1 cellular context compared by ENCODE assay signal in genomic region chr20:12775041-12775440, GRCh38.
TF ChIP-seq lines count a peak whose summit lies in the region.

No MANE protein-coding gene starts in this region.

TF ChIP-seq in neural cell, 6 proteins besides CTCF, POLR2A, EP300 and RAD21 (continued from another document):
- TF ChIP-seq, protein P1, sequence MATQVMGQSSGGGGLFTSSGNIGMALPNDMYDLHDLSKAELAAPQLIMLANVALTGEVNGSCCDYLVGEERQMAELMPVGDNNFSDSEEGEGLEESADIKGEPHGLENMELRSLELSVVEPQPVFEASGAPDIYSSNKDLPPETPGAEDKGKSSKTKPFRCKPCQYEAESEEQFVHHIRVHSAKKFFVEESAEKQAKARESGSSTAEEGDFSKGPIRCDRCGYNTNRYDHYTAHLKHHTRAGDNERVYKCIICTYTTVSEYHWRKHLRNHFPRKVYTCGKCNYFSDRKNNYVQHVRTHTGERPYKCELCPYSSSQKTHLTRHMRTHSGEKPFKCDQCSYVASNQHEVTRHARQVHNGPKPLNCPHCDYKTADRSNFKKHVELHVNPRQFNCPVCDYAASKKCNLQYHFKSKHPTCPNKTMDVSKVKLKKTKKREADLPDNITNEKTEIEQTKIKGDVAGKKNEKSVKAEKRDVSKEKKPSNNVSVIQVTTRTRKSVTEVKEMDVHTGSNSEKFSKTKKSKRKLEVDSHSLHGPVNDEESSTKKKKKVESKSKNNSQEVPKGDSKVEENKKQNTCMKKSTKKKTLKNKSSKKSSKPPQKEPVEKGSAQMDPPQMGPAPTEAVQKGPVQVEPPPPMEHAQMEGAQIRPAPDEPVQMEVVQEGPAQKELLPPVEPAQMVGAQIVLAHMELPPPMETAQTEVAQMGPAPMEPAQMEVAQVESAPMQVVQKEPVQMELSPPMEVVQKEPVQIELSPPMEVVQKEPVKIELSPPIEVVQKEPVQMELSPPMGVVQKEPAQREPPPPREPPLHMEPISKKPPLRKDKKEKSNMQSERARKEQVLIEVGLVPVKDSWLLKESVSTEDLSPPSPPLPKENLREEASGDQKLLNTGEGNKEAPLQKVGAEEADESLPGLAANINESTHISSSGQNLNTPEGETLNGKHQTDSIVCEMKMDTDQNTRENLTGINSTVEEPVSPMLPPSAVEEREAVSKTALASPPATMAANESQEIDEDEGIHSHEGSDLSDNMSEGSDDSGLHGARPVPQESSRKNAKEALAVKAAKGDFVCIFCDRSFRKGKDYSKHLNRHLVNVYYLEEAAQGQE (IDR thresholded peaks at IDR 0.05; ENCODE audit: borderline replicate concordance): peak; percentile 81
- TF ChIP-seq POLR2AphosphoS5 (IDR thresholded peaks at IDR 0.05): peak; percentile 59
- no peak for TF ChIP-seq MXI1 (conservative IDR thresholded peaks at IDR 0.05; ENCODE audit: poor library complexity, severe bottlenecking)
